In the genomic region with DNA sequence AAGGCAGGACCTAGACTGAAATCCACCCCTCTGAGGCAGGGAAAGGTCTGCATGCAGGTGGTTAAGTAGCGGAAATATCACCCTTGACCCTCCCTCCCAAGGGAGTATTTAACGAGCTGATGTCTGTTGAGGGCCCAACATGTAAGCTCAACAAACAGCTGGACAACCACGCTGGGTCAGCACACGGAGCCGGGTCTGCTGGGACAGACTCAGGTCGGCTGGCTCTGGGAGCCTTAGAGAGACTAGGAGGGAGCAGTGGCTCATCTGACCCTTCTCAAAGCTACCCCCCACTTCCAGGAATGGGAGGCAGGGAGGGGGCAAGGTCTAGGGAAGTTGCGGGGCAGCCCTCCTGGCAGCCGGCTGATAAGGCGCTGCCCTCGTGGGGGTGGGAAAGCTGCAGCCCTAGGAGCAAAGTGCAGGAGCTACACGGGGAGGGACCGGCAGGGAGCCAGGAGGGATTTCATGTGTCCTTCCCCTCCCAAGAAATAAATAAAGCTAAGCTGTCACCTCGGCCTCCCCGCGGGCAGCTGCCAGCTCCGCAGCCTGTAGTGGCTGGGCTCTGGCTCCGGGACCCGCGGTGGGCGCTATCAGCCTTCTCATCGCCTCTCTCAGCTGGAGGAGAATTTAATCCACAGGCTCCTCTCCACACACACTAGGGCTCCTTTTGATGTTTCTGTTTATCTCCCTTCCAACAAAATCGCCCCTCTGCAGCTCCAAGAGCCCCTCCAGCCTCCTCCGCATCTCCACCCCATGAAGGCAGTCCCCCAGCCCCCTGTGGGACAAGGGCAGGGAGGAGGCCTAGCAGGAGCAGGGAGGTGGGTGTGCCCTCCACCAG, we compare ENCODE assay signal across 1 cellular context.
TF ChIP-seq lines count a peak whose summit lies in the region.

No MANE protein-coding gene starts in this region.

TF ChIP-seq in HepG2, 621 proteins besides CTCF, POLR2A, EP300 and RAD21 (continued from another document):
- TF ChIP-seq ZNF609 (CRISPR knock-in tag; IDR thresholded peaks at IDR 0.05; ENCODE audit: borderline replicate concordance), result peak; percentile 57; the same call in 1 of the 2 replicates
- no peak for TF ChIP-seq SIN3B (IDR thresholded peaks at IDR 0.05; ENCODE audit: low read length)
- TF ChIP-seq ZFX (CRISPR knock-in tag; IDR thresholded peaks at IDR 0.05; ENCODE audit: low read depth), result peak; percentile 65
- no peak for TF ChIP-seq ZBTB44 (CRISPR knock-in tag; IDR thresholded peaks at IDR 0.05)
- TF ChIP-seq ZSCAN29 (CRISPR knock-in tag; conservative IDR thresholded peaks at IDR 0.05), result peak; percentile 75; the same call in 1 of the 2 replicates
- TF ChIP-seq PHF20 (CRISPR knock-in tag; IDR thresholded peaks at IDR 0.05), result 0 out of 2 replicates have a peak, but pooled peaks have one; percentile 8
- peak; percentile 96 for TF ChIP-seq ZNF543 (CRISPR knock-in tag; IDR thresholded peaks at IDR 0.05)
- TF ChIP-seq GFI1 (CRISPR knock-in tag; IDR thresholded peaks at IDR 0.05; ENCODE audit: borderline replicate concordance), result 0 out of 2 replicates have a peak, but pooled peaks have one; percentile 30
- peak; percentile 86 for TF ChIP-seq ZNF34 (CRISPR knock-in tag; IDR thresholded peaks at IDR 0.05; ENCODE audit: borderline replicate concordance)
- TF ChIP-seq ZNF724P (CRISPR knock-in tag; IDR thresholded peaks at IDR 0.05; ENCODE audit: borderline replicate concordance), result no peak
- TF ChIP-seq HNF4A (CRISPR knock-in tag; IDR thresholded peaks at IDR 0.05), result peak; percentile 94
TF ChIP-seq in HepG2: peak in this region for 124.
